Comparison of ENCODE assay signal across 8 cellular contexts in genomic region chr12:9064201-9064814, GRCh38. TPM values are rescaled to one million over a fixed set of nuclear protein-coding genes. Genes with fewer than 3 reads are reported as not detected.
DNase-seq lines count a peak whose midpoint lies in the region; ATAC-seq and TF ChIP-seq lines count a peak whose summit lies in the region.

No MANE protein-coding gene starts in this region.

- peak; percentile 64 for DNase-seq in Caki2 (ENCODE audit: low read depth)
- peak; percentile 63 to 71 for DNase-seq in HAP-1 (ENCODE audit: low spot score in 2 of 2)
- peak; percentile 52 for DNase-seq in NCI-H748 (lab: John Stamatoyannopoulos, UW; ENCODE audit: unreplicated experiment)
- peak; percentile 45 for DNase-seq in activated T-cell treated with anti-CD3 and anti-CD28 coated beads, Interleukin-2, amount 50 U/mL, for 4 hours
- no peak for DNase-seq in esophagus squamous epithelium (lab: John Stamatoyannopoulos, UW)
- peak; percentile 35 for DNase-seq in stimulated activated naive CD4-positive, alpha-beta T cell treated with Interleukin-2 at 50 U/mL for 16 hours (lab: John Stamatoyannopoulos, UW)
- no peak for DNase-seq in GDM1 (lab: John Stamatoyannopoulos, UW)

- H3K9me3 ChIP-seq in HAP-1: no peaks in the 10 kb centered on the region
- no peaks in the 10 kb centered on the region for H3K9me3 ChIP-seq in esophagus squamous epithelium
- no peaks in the 10 kb centered on the region for H3K9me3 ChIP-seq in mucosa of stomach (ENCODE audit: control insufficient read depth, low read length)

- peak in 2 of 4 donors; percentile 44 to 50 for TF ChIP-seq POLR2A in esophagus squamous epithelium (IDR thresholded peaks at IDR 0.05)

- H3K27ac ChIP-seq in esophagus squamous epithelium: peak overlapping the region; percentile 95 to 99 (median 98)

- H3K4me3 ChIP-seq in HAP-1: peak overlapping the region; percentile 52
- H3K4me3 ChIP-seq in esophagus squamous epithelium: peak overlapping the region; percentile 71 to 95 (median 80)
- H3K4me3 ChIP-seq in mucosa of stomach (ENCODE audit: low read length): peak overlapping the region; percentile 17

- peaks cover 10% of the 10 kb centered on the region; the same call in 1 of the 2 replicates for H3K27me3 ChIP-seq in HAP-1 (ENCODE audit: low read depth)
- peaks cover 0 to 4% (median 0%) of the 10 kb centered on the region in 4 donors for H3K27me3 ChIP-seq in esophagus squamous epithelium
- H3K27me3 ChIP-seq in mucosa of stomach (ENCODE audit: control insufficient read depth, insufficient read depth, low read length): no peaks in the 10 kb centered on the region

- H3K4me3 Mint-ChIP-seq in activated T-cell treated with anti-CD3 and anti-CD28 coated beads, Interleukin-2, amount 50 U/mL, for 4 hours: peak overlapping the region; percentile 77

- H3K27me3 Mint-ChIP-seq in activated T-cell treated with anti-CD3 and anti-CD28 coated beads, Interleukin-2, amount 50 U/mL, for 4 hours (ENCODE audit: low read depth): no peaks in the 10 kb centered on the region

- peak overlapping the region; percentile 88 for H3K9ac ChIP-seq in mucosa of stomach (ENCODE audit: low read length)

- H3K36me3 ChIP-seq in HAP-1 (replicated peaks) (no peaks in the 10 kb centered on the region; the same call in 1 of the 2 replicates), esophagus squamous epithelium (peaks cover 0 to 27% (median 0%) of the 10 kb centered on the region in 3 donors), mucosa of stomach (ENCODE audit: control insufficient read depth, insufficient read depth, low read length) (no peaks in the 10 kb centered on the region)

- in situ Hi-C loops in Caki2 (cut with HindIII; ENCODE audit: low pct_unique_long_range_greater_than_20kb, low sequenced_read_pairs): no loop called here
- in situ Hi-C loops in HAP-1 (cut with MboI; ENCODE audit: low sequenced_read_pairs): no loop called here

- intact Hi-C loops in esophagus squamous epithelium (cut with DNase I): no loop called here

- H3K4me1 Mint-ChIP-seq in activated T-cell treated with anti-CD3 and anti-CD28 coated beads, Interleukin-2, amount 50 U/mL, for 4 hours (ENCODE audit: low read depth): peaks cover 7% of the 10 kb centered on the region

- peaks cover 5% of the 10 kb centered on the region for H3K36me3 Mint-ChIP-seq in activated T-cell treated with anti-CD3 and anti-CD28 coated beads, Interleukin-2, amount 50 U/mL, for 4 hours (ENCODE audit: insufficient read depth)

- peak; percentile 92 to 94 for ATAC-seq in activated T-cell treated with anti-CD3 and anti-CD28 coated beads, Interleukin-2, amount 50 U/mL, for 4 hours

- no peaks in the 10 kb centered on the region for H3K9me3 Mint-ChIP-seq in activated T-cell treated with anti-CD3 and anti-CD28 coated beads, Interleukin-2, amount 50 U/mL, for 4 hours

- H3K4me1 ChIP-seq in HAP-1 (peaks cover 4% of the 10 kb centered on the region), esophagus squamous epithelium (peaks cover 9 to 33% (median 23%) of the 10 kb centered on the region in 3 donors), mucosa of stomach (ENCODE audit: control insufficient read depth, insufficient read depth, low read length) (peaks cover 4% of the 10 kb centered on the region)

- WGBS in esophagus squamous epithelium, 2 donors: 4% methylated on average over 13 of the region's 51 CpGs; no CpG with 5 or more reads in 1 of the 2 donors

- peak; percentile 17 to 54 (median 36) for TF ChIP-seq CTCF in esophagus squamous epithelium (IDR thresholded peaks at IDR 0.05)

RNA-seq across cellular contexts. Expression of gene A2M, which starts 51.4 kb away (rescaled TPM):
- not detected in 2 replicates for total RNA-seq in Caki2 (2014; rRNA removed; shearing (Covaris generic); ENCODE audit: low replicate concordance)
- 1 to 10 TPM; 2.1 to 3.2 (median 2.3) TPM for total RNA-seq in activated T-cell treated with anti-CD3 and anti-CD28 coated beads, Interleukin-2, amount 50 U/mL, for 4 hours
- 100 to 1,000 TPM in 2 of 4 donors, 10 to 100 TPM in 2; 14.7 to 467 (median 92.4) TPM for total RNA-seq in esophagus squamous epithelium

Comparison
In these comparisons a context has a peak if more than half of its experiments do, and no peak if none do; other contexts are left out.
1. DNase-seq: peak in Caki2 (single experiment), HAP-1 (2 of 2), NCI-H748 (single experiment), activated T-cell treated with anti-CD3 and anti-CD28 coated beads, Interleukin-2, amount 50 U/mL, for 4 hours (single experiment) and stimulated activated naive CD4-positive, alpha-beta T cell treated with Interleukin-2 at 50 U/mL for 16 hours (single experiment); none in esophagus squamous epithelium (single experiment) and GDM1 (single experiment).
2. H3K4me3 ChIP-seq: peak in every context shown above with its lines; median percentile 80 in esophagus squamous epithelium; 52 in HAP-1; 17 in mucosa of stomach.